Comparison of ENCODE assay signal across 9 cellular contexts in genomic region chr14:89906000-89906399, GRCh38.
"Had no signal": no experiment of that assay in that cellular context is flagged by ENCODE, and none has a peak within 500 bp of the region (broad histone marks: within the 10 kb centered on the region; RNA-seq: fewer than 3 reads in every experiment).

No MANE protein-coding gene starts in this region.

- H3K4me3 ChIP-seq: K562 had no signal

- H3K4me2 ChIP-seq: KMS-11 had no signal

- H3K4me3 Mint-ChIP-seq: IgD-negative memory B cell had no signal

- H3K27me3 Mint-ChIP-seq: IgD-negative memory B cell had no signal

- FAIRE-seq: HepG2, HTR-8/SVneo, K562 had no signal

- ATAC-seq: HepG2, K562 had no signal

- H3K9ac ChIP-seq: KMS-11 had no signal

- H3K27ac ChIP-seq: HL-60, KMS-11 had no signal

- H3K9me3 Mint-ChIP-seq: IgD-negative memory B cell had no signal

- H3K27ac Mint-ChIP-seq: IgD-negative memory B cell had no signal

- DNase-seq: Karpas-422, KBM-7, KG1 had no signal
